Comparison of ENCODE assay signal across 1 cellular context in genomic region chr17:73933871-73934270, GRCh38.
TF ChIP-seq lines count a peak whose summit lies in the region.

No MANE protein-coding gene starts in this region.

TF ChIP-seq in GM23338, 12 proteins besides CTCF, POLR2A, EP300 and RAD21 (continued from another document):
- TF ChIP-seq, protein P1, sequence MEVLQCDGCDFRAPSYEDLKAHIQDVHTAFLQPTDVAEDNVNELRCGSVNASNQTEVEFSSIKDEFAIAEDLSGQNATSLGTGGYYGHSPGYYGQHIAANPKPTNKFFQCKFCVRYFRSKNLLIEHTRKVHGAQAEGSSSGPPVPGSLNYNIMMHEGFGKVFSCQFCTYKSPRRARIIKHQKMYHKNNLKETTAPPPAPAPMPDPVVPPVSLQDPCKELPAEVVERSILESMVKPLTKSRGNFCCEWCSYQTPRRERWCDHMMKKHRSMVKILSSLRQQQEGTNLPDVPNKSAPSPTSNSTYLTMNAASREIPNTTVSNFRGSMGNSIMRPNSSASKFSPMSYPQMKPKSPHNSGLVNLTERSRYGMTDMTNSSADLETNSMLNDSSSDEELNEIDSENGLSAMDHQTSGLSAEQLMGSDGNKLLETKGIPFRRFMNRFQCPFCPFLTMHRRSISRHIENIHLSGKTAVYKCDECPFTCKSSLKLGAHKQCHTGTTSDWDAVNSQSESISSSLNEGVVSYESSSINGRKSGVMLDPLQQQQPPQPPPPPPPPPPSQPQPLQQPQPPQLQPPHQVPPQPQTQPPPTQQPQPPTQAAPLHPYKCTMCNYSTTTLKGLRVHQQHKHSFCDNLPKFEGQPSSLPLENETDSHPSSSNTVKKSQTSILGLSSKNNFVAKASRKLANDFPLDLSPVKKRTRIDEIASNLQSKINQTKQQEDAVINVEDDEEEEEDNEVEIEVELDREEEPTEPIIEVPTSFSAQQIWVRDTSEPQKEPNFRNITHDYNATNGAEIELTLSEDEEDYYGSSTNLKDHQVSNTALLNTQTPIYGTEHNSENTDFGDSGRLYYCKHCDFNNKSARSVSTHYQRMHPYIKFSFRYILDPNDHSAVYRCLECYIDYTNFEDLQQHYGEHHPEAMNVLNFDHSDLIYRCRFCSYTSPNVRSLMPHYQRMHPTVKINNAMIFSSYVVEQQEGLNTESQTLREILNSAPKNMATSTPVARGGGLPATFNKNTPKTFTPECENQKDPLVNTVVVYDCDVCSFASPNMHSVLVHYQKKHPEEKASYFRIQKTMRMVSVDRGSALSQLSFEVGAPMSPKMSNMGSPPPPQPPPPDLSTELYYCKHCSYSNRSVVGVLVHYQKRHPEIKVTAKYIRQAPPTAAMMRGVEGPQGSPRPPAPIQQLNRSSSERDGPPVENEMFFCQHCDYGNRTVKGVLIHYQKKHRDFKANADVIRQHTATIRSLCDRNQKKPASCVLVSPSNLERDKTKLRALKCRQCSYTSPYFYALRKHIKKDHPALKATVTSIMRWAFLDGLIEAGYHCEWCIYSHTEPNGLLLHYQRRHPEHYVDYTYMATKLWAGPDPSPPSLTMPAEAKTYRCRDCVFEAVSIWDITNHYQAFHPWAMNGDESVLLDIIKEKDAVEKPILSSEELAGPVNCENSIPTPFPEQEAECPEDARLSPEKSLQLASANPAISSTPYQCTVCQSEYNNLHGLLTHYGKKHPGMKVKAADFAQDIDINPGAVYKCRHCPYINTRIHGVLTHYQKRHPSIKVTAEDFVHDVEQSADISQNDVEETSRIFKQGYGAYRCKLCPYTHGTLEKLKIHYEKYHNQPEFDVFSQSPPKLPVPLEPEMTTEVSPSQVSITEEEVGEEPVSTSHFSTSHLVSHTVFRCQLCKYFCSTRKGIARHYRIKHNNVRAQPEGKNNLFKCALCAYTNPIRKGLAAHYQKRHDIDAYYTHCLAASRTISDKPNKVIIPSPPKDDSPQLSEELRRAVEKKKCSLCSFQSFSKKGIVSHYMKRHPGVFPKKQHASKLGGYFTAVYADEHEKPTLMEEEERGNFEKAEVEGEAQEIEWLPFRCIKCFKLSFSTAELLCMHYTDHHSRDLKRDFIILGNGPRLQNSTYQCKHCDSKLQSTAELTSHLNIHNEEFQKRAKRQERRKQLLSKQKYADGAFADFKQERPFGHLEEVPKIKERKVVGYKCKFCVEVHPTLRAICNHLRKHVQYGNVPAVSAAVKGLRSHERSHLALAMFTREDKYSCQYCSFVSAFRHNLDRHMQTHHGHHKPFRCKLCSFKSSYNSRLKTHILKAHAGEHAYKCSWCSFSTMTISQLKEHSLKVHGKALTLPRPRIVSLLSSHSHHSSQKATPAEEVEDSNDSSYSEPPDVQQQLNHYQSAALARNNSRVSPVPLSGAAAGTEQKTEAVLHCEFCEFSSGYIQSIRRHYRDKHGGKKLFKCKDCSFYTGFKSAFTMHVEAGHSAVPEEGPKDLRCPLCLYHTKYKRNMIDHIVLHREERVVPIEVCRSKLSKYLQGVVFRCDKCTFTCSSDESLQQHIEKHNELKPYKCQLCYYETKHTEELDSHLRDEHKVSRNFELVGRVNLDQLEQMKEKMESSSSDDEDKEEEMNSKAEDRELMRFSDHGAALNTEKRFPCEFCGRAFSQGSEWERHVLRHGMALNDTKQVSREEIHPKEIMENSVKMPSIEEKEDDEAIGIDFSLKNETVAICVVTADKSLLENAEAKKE (CRISPR knock-in tag; IDR thresholded peaks at IDR 0.05): no peak
- no peak for TF ChIP-seq EZH2 (IDR thresholded peaks at IDR 0.05; ENCODE audit: low read depth, unreplicated experiment)
